In genomic region chr11:118641463-118642019, GRCh38 we compare ENCODE assay signal across 14 cellular contexts. TPM values are rescaled to one million over a fixed set of nuclear protein-coding genes. Genes with fewer than 3 reads are reported as not detected.
DNase-seq lines count a peak whose midpoint lies in the region; ATAC-seq and TF ChIP-seq lines count a peak whose summit lies in the region.
"Had no signal": no experiment of that assay in that cellular context is flagged by ENCODE, and none has a peak within 500 bp of the region (broad histone marks: within the 10 kb centered on the region; RNA-seq: fewer than 3 reads in every experiment).

No MANE protein-coding gene starts in this region.

- peaks cover 0 to 44% of the 10 kb centered on the region in 2 donors for H3K4me1 ChIP-seq in right atrium auricular region
- H3K4me1 ChIP-seq in transverse colon = peaks cover 9 to 23% (median 17%) of the 10 kb centered on the region in 4 donors
- H3K4me1 ChIP-seq: lower lobe of right lung had no signal

- no peak for TF ChIP-seq CTCF in right atrium auricular region (IDR thresholded peaks at IDR 0.05)
- TF ChIP-seq CTCF in chondrocyte (IDR thresholded peaks at IDR 0.05) = no peak
- no peak for TF ChIP-seq CTCF in transverse colon (IDR thresholded peaks at IDR 0.05)

- no peak for TF ChIP-seq POLR2A in transverse colon (IDR thresholded peaks at IDR 0.05)

- intact Hi-C loops in Right ventricle myocardium superior (cut with DNase I) = no loop called here
- intact Hi-C loops in transverse colon (cut with DNase I; ENCODE audit: low total_unique reads) = no loop called here

- no peaks in the 10 kb centered on the region for H3K27me3 Mint-ChIP-seq in chondrocyte (ENCODE audit: low read depth)

- no peaks in the 10 kb centered on the region for H3K9me3 Mint-ChIP-seq in chondrocyte (ENCODE audit: low read depth)

- no peak overlapping the region for H3K4me3 Mint-ChIP-seq in chondrocyte (ENCODE audit: unreplicated experiment)

- no peaks in the 10 kb centered on the region for H3K27me3 ChIP-seq in right atrium auricular region
- H3K27me3 ChIP-seq in transverse colon = no peaks in the 10 kb centered on the region

- H3K4me1 Mint-ChIP-seq in chondrocyte (ENCODE audit: low read depth) = peaks cover 5% of the 10 kb centered on the region

- no peak for ATAC-seq in Right ventricle myocardium superior (ENCODE audit: poor library complexity)

- TF ChIP-seq EP300 in transverse colon (IDR thresholded peaks at IDR 0.05; ENCODE audit: low read depth) = no peak

- in situ Hi-C loops in transverse colon (cut with MboI; ENCODE audit: low pct_ligation_motif_present in 1 of 4, low pct_unique_long_range_greater_than_20kb in 1 of 4, low sequenced_read_pairs in 3 of 4) = no loop called here

- peak overlapping the region; percentile 41 for H3K27ac Mint-ChIP-seq in chondrocyte (ENCODE audit: unreplicated experiment)

- H3K36me3 ChIP-seq in right atrium auricular region (peaks cover 80% of the 10 kb centered on the region), transverse colon (peaks cover 0 to 35% (median 10%) of the 10 kb centered on the region in 4 donors)

- peak; percentile 42 for DNase-seq in Right ventricle myocardium superior
- no peak for DNase-seq in right atrium auricular region (ENCODE audit: low spot score)
- DNase-seq in NCI-H510A treated with DMSO at 0.1 percent for 48 hours (lab: John Stamatoyannopoulos, UW) = peak; percentile 94
- peak; percentile 72 for DNase-seq in chondrocyte (ENCODE audit: low spot score)
- peak; percentile 78 for DNase-seq in transverse colon
- DNase-seq in anterior cingulate cortex (lab: John Stamatoyannopoulos, UW) = no peak
- no peak for DNase-seq in SKM-1 treated with dmso at 0.1 percent for 144 hours (lab: John Stamatoyannopoulos, UW; ENCODE audit: unreplicated experiment)
- no peak for DNase-seq in AG20443 (ENCODE audit: low spot score)
- DNase-seq: ACHN; activated CD4-positive, alpha-beta T cell treated with anti-CD3 and anti-CD28 coated beads, Interleukin-2, amount 50 U/mL, for 4 hours; cortex of kidney; lower lobe of right lung; NCI-H2227 treated with DMSO at 0.1 percent for 48 hours had no signal

- WGBS in transverse colon (ENCODE audit: low coverage in 1 of 2), 2 donors = 51 to 57% methylated on average over 8 to 10 of the region's 10 CpGs

- H3K27ac ChIP-seq in right atrium auricular region (no peak overlapping the region), transverse colon (peak overlapping the region in 3 of 4 donors; percentile 6 to 39 (median 22))
- H3K27ac ChIP-seq: lower lobe of right lung had no signal

- H3K9me3 ChIP-seq in right atrium auricular region (no peaks in the 10 kb centered on the region), transverse colon (no peaks in the 10 kb centered on the region)
- H3K9me3 ChIP-seq: lower lobe of right lung had no signal

- H3K36me3 Mint-ChIP-seq in chondrocyte (ENCODE audit: low read depth) = peaks cover 39% of the 10 kb centered on the region

- H3K4me3 ChIP-seq in right atrium auricular region (no peak overlapping the region), transverse colon (no peak overlapping the region)
- H3K4me3 ChIP-seq: lower lobe of right lung had no signal

RNA-seq across cellular contexts. Expression of gene PHLDB1, which starts 34.1 kb away (rescaled TPM):
- total RNA-seq in Right ventricle myocardium superior = 102 TPM
- 100 to 1,000 TPM; 102 to 105 TPM for total RNA-seq in right atrium auricular region
- 164 to 271 TPM (median 179 TPM) in 3 replicates for total RNA-seq in chondrocyte
- total RNA-seq in transverse colon = 100 to 1,000 TPM in 2 of 4 donors, 10 to 100 TPM in 2; 92.6 to 276 (median 161) TPM

RNA-seq across cellular contexts. Expression of gene TREH, which starts 37.9 kb away (rescaled TPM):
- not detected for total RNA-seq in Right ventricle myocardium superior
- not detected for total RNA-seq in right atrium auricular region
- not detected in 3 replicates for total RNA-seq in chondrocyte
- total RNA-seq in transverse colon = 1 to 10 TPM in 2 of 4 donors, not detected in 2; 4.9 to 5.6 TPM
- total RNA-seq: fibroblast of villous mesenchyme had no signal

Comparison
In these comparisons a context has a peak if more than half of its experiments do, and no peak if none do; other contexts are left out.
1. DNase-seq: peak in Right ventricle myocardium superior (single experiment), NCI-H510A treated with DMSO at 0.1 percent for 48 hours (single experiment), chondrocyte (single experiment) and transverse colon (single experiment); none in right atrium auricular region (single experiment), anterior cingulate cortex (0 of 58), SKM-1 treated with dmso at 0.1 percent for 144 hours (single experiment) and AG20443 (single experiment).
2. H3K27ac ChIP-seq: peak in transverse colon (3 of 4); none in right atrium auricular region (0 of 2).